In genomic region chr11:44029507-44029845, GRCh38 we compare ENCODE assay signal across 19 cellular contexts. TPM values are rescaled to one million over a fixed set of nuclear protein-coding genes. Genes with fewer than 3 reads are reported as not detected.
"Had no signal": no experiment of that assay in that cellular context is flagged by ENCODE, and none has a peak within 500 bp of the region (broad histone marks: within the 10 kb centered on the region; RNA-seq: fewer than 3 reads in every experiment).

No MANE protein-coding gene starts in this region.

- H3K9ac ChIP-seq: SK-N-SH had no signal

- H3K36me3 ChIP-seq: colonic mucosa, spleen, suprapubic skin, upper lobe of right lung had no signal

- H3K4me1 ChIP-seq: colonic mucosa, spleen had no signal

- ATAC-seq: esophagus mucosa; naive thymus-derived CD4-positive, alpha-beta T cell; T-cell; upper lobe of right lung had no signal

- H3K9me3 ChIP-seq: colonic mucosa, psoas muscle had no signal

- DNase-seq: activated CD4-positive, alpha-beta T cell treated with anti-CD3 and anti-CD28 coated beads, Interleukin-2, amount 50 U/mL, for 4 hours; activated CD4-positive, CD25-positive, alpha-beta regulatory T cell treated with anti-CD3 and anti-CD28 coated beads, Interleukin-2, amount 50 U/mL, for 72 hours; activated naive CD4-positive, alpha-beta T cell treated with anti-CD3 and anti-CD28 coated beads, Interleukin-2, amount 50 U/mL, for 16 hours; activated T-cell treated with anti-CD3 and anti-CD28 coated beads, Interleukin-2, amount 50 U/mL, for 1 hour; central memory CD4-positive, alpha-beta T cell; colonic mucosa; immature natural killer cell; naive thymus-derived CD4-positive, alpha-beta T cell; psoas muscle; SK-N-SH; spleen; T-helper 9 cell; upper lobe of right lung had no signal

- H3K4me3 ChIP-seq: colonic mucosa, psoas muscle, spleen, suprapubic skin, upper lobe of right lung had no signal

- H3K27me3 ChIP-seq: colonic mucosa, suprapubic skin, upper lobe of right lung had no signal

RNA-seq across cellular contexts. Expression of gene ACCSL, which starts 18.3 kb away (rescaled TPM):
- total RNA-seq: colonic mucosa; esophagus mucosa; lung microvascular endothelial cell; naive thymus-derived CD4-positive, alpha-beta T cell; psoas muscle; sciatic nerve; T-cell; upper lobe of right lung had no signal
- polyA plus RNA-seq: adipose tissue; immature natural killer cell; naive thymus-derived CD4-positive, alpha-beta T cell; SK-N-SH; spleen had no signal
